ENCODE assay signal across 23 cellular contexts in genomic region chr3:145170101-145170500, GRCh38.
DNase-seq lines count a peak whose midpoint lies in the region; ATAC-seq, FAIRE-seq and TF ChIP-seq lines count a peak whose summit lies in the region.
"Had no signal": no experiment of that assay in that cellular context is flagged by ENCODE, and none has a peak within 500 bp of the region (broad histone marks: within the 10 kb centered on the region; RNA-seq: fewer than 3 reads in every experiment).

No MANE protein-coding gene starts in this region.

- no peak overlapping the region for H3K14ac ChIP-seq in H1 (ENCODE audit: insufficient read length)

- no peak overlapping the region for H3K9ac ChIP-seq in H1 (replicated peaks in 1 of 4; ENCODE audit: extremely low read depth in 1 of 4, low read depth in 3 of 4, low read length in 3 of 4)
- H3K9ac ChIP-seq: SK-N-SH had no signal

- no peak overlapping the region for H3K4ac ChIP-seq in H1 (replicated peaks; ENCODE audit: insufficient read length, low read depth, low read length)

- H3K9me3 ChIP-seq in H1 (ENCODE audit: insufficient read depth in 2 of 2, low read depth in 1 of 2, low read length in 1 of 2): no peaks in the 10 kb centered on the region
- no peaks in the 10 kb centered on the region for H3K9me3 ChIP-seq in upper lobe of left lung
- H3K9me3 ChIP-seq: BE2C, SK-N-SH had no signal

- H3K27me3 ChIP-seq in H1 (replicated peaks in 1 of 4; ENCODE audit: control insufficient read depth in 3 of 4, extremely low read depth in 1 of 4, insufficient read depth in 3 of 4, low read length in 3 of 4) (no peaks in the 10 kb centered on the region), upper lobe of left lung (no peaks in the 10 kb centered on the region)
- H3K27me3 ChIP-seq: BE2C had no signal

- H3K79me1 ChIP-seq in H1 (ENCODE audit: low read depth, low read length): no peaks in the 10 kb centered on the region

- H3K4me1 Mint-ChIP-seq in natural killer cell: no peaks in the 10 kb centered on the region

- H3K18ac ChIP-seq in H1 (ENCODE audit: extremely low read depth, low read length): no peak overlapping the region

- no peak overlapping the region for H3K4me3 Mint-ChIP-seq in natural killer cell

- no peak overlapping the region for H3K27ac Mint-ChIP-seq in natural killer cell

- H3K23me2 ChIP-seq in H1 (ENCODE audit: low read depth, low read length): no peaks in the 10 kb centered on the region

- H4K91ac ChIP-seq in H1 (replicated peaks; ENCODE audit: insufficient read length, low read length): no peak overlapping the region

- H3K4me3 ChIP-seq in H1 (ENCODE audit: extremely low read depth in 1 of 4, insufficient read depth in 2 of 4, low read depth in 3 of 4, low read length in 4 of 4) (no peak overlapping the region), upper lobe of left lung (no peak overlapping the region)
- H3K4me3 ChIP-seq: PC-9 had no signal

- ATAC-seq in natural killer cell (no peak), upper lobe of left lung (ENCODE audit: low FRiP score in 2 of 2) (no peak)

- no peaks in the 10 kb centered on the region for H3K79me2 ChIP-seq in H1 (ENCODE audit: control insufficient read depth in 1 of 2, insufficient read depth in 2 of 2, low read length in 2 of 2)

- no peak for FAIRE-seq in H1 (lab: Jason Lieb, UNC)
- FAIRE-seq: HTR-8/SVneo had no signal

- no peak overlapping the region for H4K5ac ChIP-seq in H1 (ENCODE audit: insufficient read length, low read depth, low read length)

- no peak overlapping the region for H4K8ac ChIP-seq in H1 (ENCODE audit: extremely low read depth, insufficient read depth, low read length)

- TF ChIP-seq EP300 in H1 (IDR thresholded peaks at IDR 0.05; ENCODE audit: borderline replicate concordance in 1 of 2, low read depth in 2 of 2, low read length in 2 of 2) (no peak), upper lobe of left lung (IDR thresholded peaks at IDR 0.05) (no peak)

- no peaks in the 10 kb centered on the region for H3K36me3 Mint-ChIP-seq in natural killer cell

- H3K9me3 Mint-ChIP-seq in natural killer cell: peaks cover 6 to 10% of the 10 kb centered on the region in 2 donors

- no peak overlapping the region for H2BK120ac ChIP-seq in H1 (replicated peaks; ENCODE audit: low read depth, low read length)

- H2BK15ac ChIP-seq in H1 (ENCODE audit: low read length): no peak overlapping the region

- H2BK12ac ChIP-seq in H1 (ENCODE audit: low read depth, low read length): no peak overlapping the region

- H3K56ac ChIP-seq in H1 (replicated peaks; ENCODE audit: insufficient read length, low read depth, low read length): no peak overlapping the region

- intact Hi-C loops in natural killer cell (cut with micrococcal nuclease): no loop called here

- H3K4me1 ChIP-seq in H1 (replicated peaks in 1 of 4; ENCODE audit: control insufficient read depth in 3 of 4, insufficient read depth in 4 of 4, low read length in 3 of 4) (peaks cover 0 to 4% (median 3%) of the 10 kb centered on the region in 4 experiments; a peak in 3 of 7 replicates), upper lobe of left lung (no peaks in the 10 kb centered on the region)
- H3K4me1 ChIP-seq: BE2C had no signal

- TF ChIP-seq POLR2A in H1 (IDR thresholded peaks at IDR 0.05; ENCODE audit: control extremely low read depth in 1 of 2, low read depth in 2 of 2, low read length in 2 of 2) (no peak), upper lobe of left lung (IDR thresholded peaks at IDR 0.05) (no peak)

- H2BK20ac ChIP-seq in H1 (ENCODE audit: low read length): no peak overlapping the region

- TF ChIP-seq CTCF in H1 (IDR thresholded peaks at IDR 0.05; ENCODE audit: control extremely low read depth in 1 of 3, insufficient read depth in 1 of 3, low read depth in 1 of 3, low read length in 3 of 3) (no peak), natural killer cell (IDR thresholded peaks at IDR 0.05) (no peak), upper lobe of left lung (IDR thresholded peaks at IDR 0.05) (no peak)

- TF ChIP-seq RAD21 in H1 (IDR thresholded peaks at IDR 0.05 in 1 of 2, conservative IDR thresholded peaks at IDR 0.05 in 1 of 2; ENCODE audit: low read depth in 2 of 2, low read length in 2 of 2): no peak

- no peak overlapping the region for H3K4me2 ChIP-seq in H1 (ENCODE audit: insufficient read depth in 1 of 2, low read depth in 2 of 2, low read length in 2 of 2)
- H3K4me2 ChIP-seq: PC-9, SK-N-SH had no signal

- peak overlapping the region; percentile 72; the same call in 1 of the 2 replicates for H2AFZ ChIP-seq in H1 (ENCODE audit: low read length)
- H2AFZ ChIP-seq: PC-9 had no signal

- CTCF ChIA-PET in H1 (lab: Charles Lee; ENCODE audit: partially characterized antibody): no interaction called here

- peak; percentile 14 for DNase-seq in NCI-H82 (lab: John Stamatoyannopoulos, UW)
- DNase-seq in NCI-H82 treated with DMSO at 0.1 percent for 48 hours (lab: John Stamatoyannopoulos, UW; ENCODE audit: unreplicated experiment): no peak
- DNase-seq in H1 (ENCODE audit: low read depth in 1 of 2, low spot score in 2 of 2): no peak
- DNase-seq in midbrain (lab: John Stamatoyannopoulos, UW): peak; percentile 4
- DNase-seq in caudate nucleus (lab: John Stamatoyannopoulos, UW): no peak
- no peak for DNase-seq in natural killer cell
- DNase-seq in hippocampal formation (lab: John Stamatoyannopoulos, UW): no peak
- no peak for DNase-seq in upper lobe of left lung
- DNase-seq: 8988T, BE2C, DMS79, GOT3, KG1, NCI-H1092, NCI-H1436, NCI-H187 treated with DMSO at 0.1 percent for 48 hours, NCI-H2107, NCI-H69, PC-9, RPMI8226, SHP77 treated with DMSO at 0.1 percent for 48 hours, SK-N-SH had no signal

- no peaks in the 10 kb centered on the region for H3K27me3 Mint-ChIP-seq in natural killer cell (ENCODE audit: low read depth in 2 of 2)

- H3K36me3 ChIP-seq in H1 (ENCODE audit: control insufficient read depth in 2 of 4, insufficient read depth in 4 of 4, low read length in 3 of 4): no peaks in the 10 kb centered on the region
- H3K36me3 ChIP-seq in upper lobe of left lung: no peaks in the 10 kb centered on the region
- H3K36me3 ChIP-seq: BE2C had no signal

- no peak overlapping the region for H3K23ac ChIP-seq in H1 (ENCODE audit: insufficient read length)

- 79% methylated on average over 2 of the region's 2 CpGs; no CpG with 5 or more reads in 1 of the 2 experiments for WGBS in H1 (ENCODE audit: extremely low coverage in 1 of 2, insufficient coverage in 1 of 2, insufficient read length in 1 of 2, insufficient replicate concordance in 2 of 2, low coverage in 1 of 2, low lambda C conversion rate in 2 of 2, missing lambda C conversion rate in 1 of 2), 2 experiments
- 78 to 82% methylated on average over 2 of the region's 2 CpGs for WGBS in upper lobe of left lung, 2 donors

- no peak overlapping the region for H2BK5ac ChIP-seq in H1 (ENCODE audit: low read depth, low read length)

- no peak overlapping the region for H2AK5ac ChIP-seq in H1 (ENCODE audit: low read depth, low read length)

- POLR2A ChIA-PET in H1 (lab: Charles Lee; ENCODE audit: partially characterized antibody): no interaction called here

- no peaks in the 10 kb centered on the region for H4K20me1 ChIP-seq in H1 (replicated peaks in 1 of 2; ENCODE audit: control insufficient read depth in 1 of 2, insufficient read depth in 2 of 2, low read length in 2 of 2)

- no peak overlapping the region for H3K27ac ChIP-seq in H1 (ENCODE audit: low read depth, low read length)
- H3K27ac ChIP-seq in caudate nucleus (ENCODE audit: low read depth, low read length): no peak overlapping the region
- H3K27ac ChIP-seq in upper lobe of left lung: no peak overlapping the region
- H3K27ac ChIP-seq: PC-9 had no signal

TF ChIP-seq in H1, 55 proteins besides CTCF, POLR2A, EP300 and RAD21:
- no peak for TF ChIP-seq BRCA1 (IDR thresholded peaks at IDR 0.05; ENCODE audit: low read depth, low read length)

Comparison
In these comparisons a context has a peak if more than half of its experiments do, and no peak if none do; other contexts are left out.
1. DNase-seq: peak in NCI-H82 (single experiment) and midbrain (single experiment); none in NCI-H82 treated with DMSO at 0.1 percent for 48 hours (single experiment), H1 (0 of 2), caudate nucleus (0 of 61), natural killer cell (single experiment), hippocampal formation (0 of 2) and upper lobe of left lung (0 of 2).